ENCODE assay signal across 7 cellular contexts in genomic region chr13:53408306-53408705, GRCh38.
"Had no signal": no experiment of that assay in that cellular context is flagged by ENCODE, and none has a peak within 500 bp of the region (broad histone marks: within the 10 kb centered on the region; RNA-seq: fewer than 3 reads in every experiment).

No MANE protein-coding gene starts in this region.

- H3K4me2 ChIP-seq: KMS-11 had no signal

- ATAC-seq: HepG2, K562 had no signal

- H3K4me3 ChIP-seq: K562 had no signal

- H3K27ac ChIP-seq: HL-60, KMS-11 had no signal

- DNase-seq: IMR-90, KBM-7, KG1 had no signal

- H3K9ac ChIP-seq: KMS-11 had no signal
